Comparison of ENCODE assay signal across 19 cellular contexts in genomic region chr12:70883855-70884254, GRCh38. TPM values are rescaled to one million over a fixed set of nuclear protein-coding genes. Genes with fewer than 3 reads are reported as not detected.
"Had no signal": no experiment of that assay in that cellular context is flagged by ENCODE, and none has a peak within 500 bp of the region (broad histone marks: within the 10 kb centered on the region; RNA-seq: fewer than 3 reads in every experiment).

No MANE protein-coding gene starts in this region.

- H3K27me3 ChIP-seq: body of pancreas, esophagus squamous epithelium, gastrocnemius medialis, upper lobe of right lung had no signal

- H3K4me1 ChIP-seq: body of pancreas, esophagus squamous epithelium, gastrocnemius medialis, upper lobe of right lung had no signal

- H3K4me3 ChIP-seq: body of pancreas, esophagus squamous epithelium, gastrocnemius medialis, upper lobe of right lung had no signal

- ATAC-seq: activated CD4-positive, CD25-positive, alpha-beta regulatory T cell treated with anti-CD3 and anti-CD28 coated beads, Interleukin-2, amount 50 U/mL, for 24 hours; activated naive CD8-positive, alpha-beta T cell treated with anti-CD3 and anti-CD28 coated beads, Interleukin-2, amount 50 U/mL, for 24 hours; body of pancreas; gastrocnemius medialis; stimulated activated naive CD8-positive, alpha-beta T cell treated with anti-CD3 and anti-CD28 coated beads, Interleukin-15, Interleukin-2, amounts not matched to agents 100 U/mL and 50 U/mL, for 24 hours; upper lobe of right lung had no signal

- H3K9me3 ChIP-seq: body of pancreas, esophagus squamous epithelium, gastrocnemius medialis, upper lobe of right lung had no signal

- DNase-seq: activated CD4-positive, alpha-beta memory T cell treated with anti-CD3 and anti-CD28 coated beads, Interleukin-2, amount 10 ng/mL, durations not matched to agents 7 days and 5 days; activated CD4-positive, alpha-beta T cell treated with anti-CD3 and anti-CD28 coated beads, Interleukin-2, amount 10 ng/mL, durations not matched to agents 24 days and 14 days; activated gamma-delta T cell; activated naive CD4-positive, alpha-beta T cell treated with anti-CD3 and anti-CD28 coated beads, Interleukin-2, amount 50 U/mL, for 16 hours; activated naive CD8-positive, alpha-beta T cell treated with anti-CD3 and anti-CD28 coated beads, Interleukin-2, amount 50 U/mL, for 24 hours; body of pancreas; effector memory CD4-positive, alpha-beta T cell; esophagus squamous epithelium; gastrocnemius medialis; hippocampal formation; mesenchymal stem cell; naive B cell; retina; stimulated activated CD4-positive, alpha-beta T cell treated with anti-CD3 and anti-CD28 coated beads, Interleukin-4, amount 100 ng/mL, for 4 hours; stimulated activated naive CD8-positive, alpha-beta T cell treated with anti-CD3 and anti-CD28 coated beads, Interleukin-15, Interleukin-2, amounts not matched to agents 100 U/mL and 50 U/mL, for 24 hours; T-helper 2 cell; upper lobe of right lung had no signal

- H3K27ac ChIP-seq: body of pancreas, esophagus squamous epithelium, gastrocnemius medialis, upper lobe of right lung had no signal

- H3K36me3 ChIP-seq: esophagus squamous epithelium, gastrocnemius medialis, upper lobe of right lung had no signal

RNA-seq across cellular contexts. Expression of gene PTPRR, which starts 36.7 kb away (rescaled TPM):
- total RNA-seq: activated CD4-positive, alpha-beta memory T cell treated with anti-CD3 and anti-CD28 coated beads, Interleukin-2, amount 10 ng/mL, durations not matched to agents 7 days and 5 days; activated CD4-positive, alpha-beta T cell treated with anti-CD3 and anti-CD28 coated beads, Interleukin-2, amount 10 ng/mL, durations not matched to agents 24 days and 14 days; osteoblast had no signal
